ENCODE assay signal across 1 cellular context in genomic region chr19:3669616-3670257, GRCh38.
TF ChIP-seq lines count a peak whose summit lies in the region.

No MANE protein-coding gene starts in this region.

TF ChIP-seq in HepG2, 621 proteins besides CTCF, POLR2A, EP300 and RAD21:
- no peak for TF ChIP-seq ELF4 (CRISPR knock-in tag; IDR thresholded peaks at IDR 0.05; ENCODE audit: borderline replicate concordance)
- no peak for TF ChIP-seq ZNF20 (CRISPR knock-in tag; IDR thresholded peaks at IDR 0.05)
- TF ChIP-seq THAP7 (CRISPR knock-in tag; IDR thresholded peaks at IDR 0.05), result no peak
- TF ChIP-seq ZNF33B (CRISPR knock-in tag; IDR thresholded peaks at IDR 0.05), result no peak
